In genomic region chr6:80005406-80005805, GRCh38 we compare ENCODE assay signal across 1 cellular context.
A peak's percentile ranks its signal among the peaks of the same experiment; 100 is the strongest.
TF ChIP-seq lines count a peak whose summit lies in the region.

No MANE protein-coding gene starts in this region.

TF ChIP-seq in HepG2, 621 proteins besides CTCF, POLR2A, EP300 and RAD21 (continued from another document):
- TF ChIP-seq, protein P1, sequence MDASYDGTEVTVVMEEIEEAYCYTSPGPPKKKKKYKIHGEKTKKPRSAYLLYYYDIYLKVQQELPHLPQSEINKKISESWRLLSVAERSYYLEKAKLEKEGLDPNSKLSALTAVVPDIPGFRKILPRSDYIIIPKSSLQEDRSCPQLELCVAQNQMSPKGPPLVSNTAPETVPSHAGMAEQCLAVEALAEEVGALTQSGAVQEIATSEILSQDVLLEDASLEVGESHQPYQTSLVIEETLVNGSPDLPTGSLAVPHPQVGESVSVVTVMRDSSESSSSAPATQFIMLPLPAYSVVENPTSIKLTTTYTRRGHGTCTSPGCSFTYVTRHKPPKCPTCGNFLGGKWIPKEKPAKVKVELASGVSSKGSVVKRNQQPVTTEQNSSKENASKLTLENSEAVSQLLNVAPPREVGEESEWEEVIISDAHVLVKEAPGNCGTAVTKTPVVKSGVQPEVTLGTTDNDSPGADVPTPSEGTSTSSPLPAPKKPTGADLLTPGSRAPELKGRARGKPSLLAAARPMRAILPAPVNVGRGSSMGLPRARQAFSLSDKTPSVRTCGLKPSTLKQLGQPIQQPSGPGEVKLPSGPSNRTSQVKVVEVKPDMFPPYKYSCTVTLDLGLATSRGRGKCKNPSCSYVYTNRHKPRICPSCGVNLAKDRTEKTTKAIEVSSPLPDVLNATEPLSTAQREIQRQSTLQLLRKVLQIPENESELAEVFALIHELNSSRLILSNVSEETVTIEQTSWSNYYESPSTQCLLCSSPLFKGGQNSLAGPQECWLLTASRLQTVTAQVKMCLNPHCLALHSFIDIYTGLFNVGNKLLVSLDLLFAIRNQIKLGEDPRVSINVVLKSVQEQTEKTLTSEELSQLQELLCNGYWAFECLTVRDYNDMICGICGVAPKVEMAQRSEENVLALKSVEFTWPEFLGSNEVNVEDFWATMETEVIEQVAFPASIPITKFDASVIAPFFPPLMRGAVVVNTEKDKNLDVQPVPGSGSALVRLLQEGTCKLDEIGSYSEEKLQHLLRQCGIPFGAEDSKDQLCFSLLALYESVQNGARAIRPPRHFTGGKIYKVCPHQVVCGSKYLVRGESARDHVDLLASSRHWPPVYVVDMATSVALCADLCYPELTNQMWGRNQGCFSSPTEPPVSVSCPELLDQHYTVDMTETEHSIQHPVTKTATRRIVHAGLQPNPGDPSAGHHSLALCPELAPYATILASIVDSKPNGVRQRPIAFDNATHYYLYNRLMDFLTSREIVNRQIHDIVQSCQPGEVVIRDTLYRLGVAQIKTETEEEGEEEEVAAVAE (CRISPR knock-in tag; IDR thresholded peaks at IDR 0.05; ENCODE audit: borderline replicate concordance) = no peak
- TF ChIP-seq SP5 (CRISPR knock-in tag; IDR thresholded peaks at IDR 0.05; ENCODE audit: borderline replicate concordance, low read depth) = no peak
- TF ChIP-seq ZFP82 (CRISPR knock-in tag; IDR thresholded peaks at IDR 0.05; ENCODE audit: borderline replicate concordance) = no peak
- no peak for TF ChIP-seq MATR3 (CRISPR knock-in tag; IDR thresholded peaks at IDR 0.05)
- TF ChIP-seq CREB1 (IDR thresholded peaks at IDR 0.05) = peak; percentile 95
- TF ChIP-seq CREB1 (CRISPR knock-in tag; IDR thresholded peaks at IDR 0.05) = no peak
